Comparison of ENCODE assay signal across 22 cellular contexts in the genomic region with DNA sequence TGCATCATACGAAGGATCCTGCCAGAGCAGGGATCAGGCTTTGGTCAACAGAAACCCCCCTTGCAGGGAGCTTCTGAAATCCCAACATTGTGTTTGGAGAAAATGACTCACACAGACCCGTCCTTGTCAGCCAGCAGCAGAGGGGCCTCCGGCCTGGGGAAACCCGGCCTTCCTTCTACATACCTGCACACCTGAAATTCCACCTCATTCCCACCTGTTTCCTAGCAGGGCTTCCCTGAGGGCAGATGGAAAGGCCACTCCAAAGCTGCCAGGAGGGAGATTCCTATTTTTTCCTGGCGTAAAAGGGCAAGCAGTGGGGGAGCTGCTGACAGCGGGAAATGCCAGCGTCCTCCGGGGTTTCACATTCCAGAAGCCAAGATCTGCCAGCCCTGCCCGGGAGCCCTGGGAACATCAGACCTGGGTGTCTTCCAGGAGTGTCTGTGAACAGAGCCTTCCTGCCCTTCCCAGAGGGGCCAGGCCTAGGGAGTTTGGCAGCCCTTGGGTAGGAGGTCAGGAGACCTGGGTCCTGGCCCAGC. TPM values are rescaled to one million over a fixed set of nuclear protein-coding genes. Genes with fewer than 3 reads are reported as not detected.
"Had no signal": no experiment of that assay in that cellular context is flagged by ENCODE, and none has a peak within 500 bp of the region (broad histone marks: within the 10 kb centered on the region; RNA-seq: fewer than 3 reads in every experiment).

No MANE protein-coding gene starts in this region.

- H3K4me3 ChIP-seq: colonic mucosa, gastroesophageal sphincter, heart left ventricle, lower lobe of right lung, suprapubic skin had no signal

- H3K4me1 ChIP-seq: colonic mucosa had no signal

- H3K9me3 ChIP-seq: colonic mucosa, gastroesophageal sphincter, heart left ventricle, lower lobe of right lung, neutrophil, suprapubic skin had no signal

- ATAC-seq: gastroesophageal sphincter, lower lobe of right lung, T-cell had no signal

- H3K27ac ChIP-seq: colonic mucosa, gastroesophageal sphincter, heart left ventricle, lower lobe of right lung, neutrophil, suprapubic skin had no signal

- H3K27me3 ChIP-seq: colonic mucosa had no signal

- H3K36me3 ChIP-seq: colonic mucosa, gastroesophageal sphincter, heart left ventricle, lower lobe of right lung, neutrophil, suprapubic skin had no signal

- DNase-seq: activated B cell treated with CpG ODN at 0.5 μM for 24 hours; activated CD4-positive, alpha-beta T cell treated with anti-CD3 and anti-CD28 coated beads, Interleukin-2, amount 10 ng/mL, durations not matched to agents 24 days and 14 days; activated naive CD4-positive, alpha-beta T cell treated with Interleukin-2 at 50 U/mL for 16 hours; activated naive CD8-positive, alpha-beta T cell treated with anti-CD3 and anti-CD28 coated beads, Interleukin-2, amount 10 ng/mL, durations not matched to agents 7 days and 5 days; activated T-cell treated with anti-CD3 and anti-CD28 coated beads, Interleukin-2, amount 50 U/mL, for 1 hour; amygdala; central memory CD4-positive, alpha-beta T cell; colonic mucosa; lower lobe of right lung; natural killer cell; small intestine; stimulated activated CD4-positive, alpha-beta T cell treated with anti-CD3 and anti-CD28 coated beads, Interleukin-15, amount 100 ng/mL, for 24 hours; stimulated activated CD4-positive, alpha-beta T cell treated with anti-CD3 and anti-CD28 coated beads, Interleukin-2, amount 100 ng/mL, for 48 hours; T-cell; T-helper 9 cell had no signal

RNA-seq across cellular contexts. Expression of a gene that starts 3.0 kb away (rescaled TPM):
- total RNA-seq: activated B cell treated with CpG ODN at 0.5 μM for 24 hours; activated CD4-positive, alpha-beta T cell treated with anti-CD3 and anti-CD28 coated beads, Interleukin-2, amount 10 ng/mL, durations not matched to agents 24 days and 14 days; activated CD8-positive, alpha-beta T cell treated with anti-CD3 and anti-CD28 coated beads for 36 hours; activated naive CD8-positive, alpha-beta T cell treated with anti-CD3 and anti-CD28 coated beads, Interleukin-2, amount 10 ng/mL, durations not matched to agents 7 days and 5 days; activated T-helper 2 cell treated with anti-CD3 and anti-CD28 coated beads, Interferon-gamma antibody, Interleukin-2, Interleukin-4, amounts not matched to agents 10 μg/mL and 5 μg/mL and 100 μg/mL, durations not matched to agents 14 hours and 24 hours and 36 hours; colonic mucosa; heart left ventricle; lower lobe of right lung; natural killer cell; posterior vena cava; suprapubic skin; T-cell had no signal
